ENCODE assay signal across 4 cellular contexts in genomic region chr2:107833152-107833551, GRCh38. TPM values are rescaled to one million over a fixed set of nuclear protein-coding genes. Genes with fewer than 3 reads are reported as not detected.
"Had no signal": no experiment of that assay in that cellular context is flagged by ENCODE, and none has a peak within 500 bp of the region (broad histone marks: within the 10 kb centered on the region; RNA-seq: fewer than 3 reads in every experiment).

No MANE protein-coding gene starts in this region.

RNA-seq across cellular contexts. Expression of gene RGPD4, which starts 6.5 kb away (rescaled TPM):
- polyA plus RNA-seq: HepG2, IgD-negative memory B cell, IMR-90, K562 had no signal
